In the genomic region with DNA sequence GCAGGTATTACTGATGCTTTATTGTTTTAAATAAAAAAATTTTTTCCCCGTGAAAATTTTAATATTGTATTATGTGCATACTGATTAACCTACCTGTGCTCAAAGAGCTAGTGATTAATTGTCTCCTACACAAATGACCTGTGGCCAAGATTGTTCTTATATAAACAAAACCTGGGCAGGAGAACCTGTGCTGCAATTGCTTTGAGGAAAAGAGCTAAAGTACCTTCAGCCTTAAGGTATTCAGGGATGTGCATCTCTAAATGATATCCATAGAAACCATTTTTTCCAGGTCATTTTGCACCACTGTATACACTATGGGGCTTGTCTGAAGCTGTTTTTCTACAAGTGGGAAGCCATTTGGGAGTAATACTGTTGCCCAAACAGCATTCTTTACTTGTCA, we compare ENCODE assay signal across 15 cellular contexts. TPM values are rescaled to one million over a fixed set of nuclear protein-coding genes. Genes with fewer than 3 reads are reported as not detected.
DNase-seq lines count a peak whose midpoint lies in the region; ATAC-seq and TF ChIP-seq lines count a peak whose summit lies in the region.
"Had no signal": no experiment of that assay in that cellular context is flagged by ENCODE, and none has a peak within 500 bp of the region (broad histone marks: within the 10 kb centered on the region; RNA-seq: fewer than 3 reads in every experiment).

No MANE protein-coding gene starts in this region.

- H3K4me1 Mint-ChIP-seq in activated T-helper 1 cell treated with anti-CD3 and anti-CD28 coated beads, Interleukin-12 subunit alpha, Interleukin-12 subunit beta, Interleukin-2, Interleukin-4 antibody, amounts not matched to agents 30 ng/mL and 10 ng/mL and 1 ng/mL, durations not matched to agents 14 hours and 24 hours and 36 hours (ENCODE audit: low read depth), result peaks cover 68% of the 10 kb centered on the region
- peaks cover 19 to 31% of the 10 kb centered on the region in 2 donors for H3K4me1 Mint-ChIP-seq in natural killer cell

- peaks cover 2% of the 10 kb centered on the region; the same call in 1 of the 2 replicates for H3K36me3 ChIP-seq in BJ (ENCODE audit: control insufficient read depth, insufficient read depth, low read length)
- H3K36me3 ChIP-seq: left ventricle myocardium inferior had no signal

- in situ Hi-C loops in G401 (cut with HindIII; ENCODE audit: low sequenced_read_pairs), result no loop called here

- no peak for TF ChIP-seq CTCF in BJ (IDR thresholded peaks at IDR 0.05; ENCODE audit: insufficient read depth, low read depth, low read length)
- no peak for TF ChIP-seq CTCF in natural killer cell (IDR thresholded peaks at IDR 0.05)

- no peaks in the 10 kb centered on the region for H3K27me3 ChIP-seq in BJ (ENCODE audit: control insufficient read depth, insufficient read depth, low read length)

- DNase-seq in BJ (ENCODE audit: low read depth) (no peak), G401 (ENCODE audit: low spot score) (peak; percentile 40), natural killer cell (no peak), 8988T (no peak), NCI-H2227 (lab: John Stamatoyannopoulos, UW; ENCODE audit: unreplicated experiment) (no peak), ecto neural progenitor cell (ENCODE audit: low spot score) (no peak)
- no peak for DNase-seq in activated T-helper 1 cell treated with anti-CD3 and anti-CD28 coated beads, Interleukin-12 subunit alpha, Interleukin-12 subunit beta, Interleukin-2, Interleukin-4 antibody, amounts not matched to agents 30 ng/mL and 10 ng/mL and 1 ng/mL, durations not matched to agents 14 hours and 24 hours and 36 hours (ENCODE audit: low spot score)
- DNase-seq: amniotic stem cell; head of caudate nucleus; left ventricle myocardium inferior; NCI-H1048; stimulated activated CD4-positive, alpha-beta T cell treated with anti-CD3 and anti-CD28 coated beads, Interleukin-4, amount 100 ng/mL, for 1 hour; stimulated activated naive CD4-positive, alpha-beta T cell treated with Interleukin-2 at 50 U/mL for 16 hours had no signal

- no peak for ATAC-seq in natural killer cell
- ATAC-seq in HG03521 (IDR thresholded peaks at IDR 0.05; ENCODE audit: unreplicated experiment), result no peak
- ATAC-seq: SK-N-SH treated with all-trans-retinoic acid at 6 μM for 48 hours had no signal

- H3K4me3 Mint-ChIP-seq in activated T-helper 1 cell treated with anti-CD3 and anti-CD28 coated beads, Interleukin-12 subunit alpha, Interleukin-12 subunit beta, Interleukin-2, Interleukin-4 antibody, amounts not matched to agents 30 ng/mL and 10 ng/mL and 1 ng/mL, durations not matched to agents 14 hours and 24 hours and 36 hours, result peak overlapping the region; percentile 73
- peak overlapping the region; percentile 93 for H3K4me3 Mint-ChIP-seq in natural killer cell

- peaks cover 6% of the 10 kb centered on the region for H3K27me3 Mint-ChIP-seq in activated T-helper 1 cell treated with anti-CD3 and anti-CD28 coated beads, Interleukin-12 subunit alpha, Interleukin-12 subunit beta, Interleukin-2, Interleukin-4 antibody, amounts not matched to agents 30 ng/mL and 10 ng/mL and 1 ng/mL, durations not matched to agents 14 hours and 24 hours and 36 hours (ENCODE audit: insufficient read depth)
- H3K27me3 Mint-ChIP-seq in natural killer cell (ENCODE audit: low read depth in 2 of 2), result peaks cover 3 to 20% of the 10 kb centered on the region in 2 donors

- peak overlapping the region; percentile 62 for H3K4me3 ChIP-seq in BJ (ENCODE audit: low read depth, low read length)

- POLR2A ChIA-PET in BJ (lab: Charles Lee), result no interaction called here

- intact Hi-C loops in activated T-helper 1 cell treated with anti-CD3 and anti-CD28 coated beads, Interleukin-12 subunit alpha, Interleukin-12 subunit beta, Interleukin-2, Interleukin-4 antibody, amounts not matched to agents 30 ng/mL and 10 ng/mL and 1 ng/mL, durations not matched to agents 14 hours and 24 hours and 36 hours (cut with micrococcal nuclease), result loop anchor here (5.0 to 10.0 kb wide), 4 partner anchors 395 to 1792 kb away; partner anchors contain the start of genes N4BP2L1 and PDS5B
- intact Hi-C loops in natural killer cell (cut with micrococcal nuclease), result loop anchor here (10.0 kb wide), 1 partner anchor 282 kb away; the partner anchor contains the start of genes BRCA2 and ZAR1L

- no peaks in the 10 kb centered on the region for H3K9me3 Mint-ChIP-seq in activated T-helper 1 cell treated with anti-CD3 and anti-CD28 coated beads, Interleukin-12 subunit alpha, Interleukin-12 subunit beta, Interleukin-2, Interleukin-4 antibody, amounts not matched to agents 30 ng/mL and 10 ng/mL and 1 ng/mL, durations not matched to agents 14 hours and 24 hours and 36 hours
- H3K9me3 Mint-ChIP-seq in natural killer cell, result no peaks in the 10 kb centered on the region

- H3K36me3 Mint-ChIP-seq in activated T-helper 1 cell treated with anti-CD3 and anti-CD28 coated beads, Interleukin-12 subunit alpha, Interleukin-12 subunit beta, Interleukin-2, Interleukin-4 antibody, amounts not matched to agents 30 ng/mL and 10 ng/mL and 1 ng/mL, durations not matched to agents 14 hours and 24 hours and 36 hours (ENCODE audit: low read depth), result no peaks in the 10 kb centered on the region
- no peaks in the 10 kb centered on the region for H3K36me3 Mint-ChIP-seq in natural killer cell

- CTCF ChIA-PET in BJ (lab: Yijun Ruan, JAX), result interaction anchor here (0.8 to 1.0 kb wide), 2 partner anchors 14 to 188 kb away, joined by 3 read pairs; no protein-coding TSS in a partner anchor

- no peak overlapping the region for H3K27ac Mint-ChIP-seq in activated T-helper 1 cell treated with anti-CD3 and anti-CD28 coated beads, Interleukin-12 subunit alpha, Interleukin-12 subunit beta, Interleukin-2, Interleukin-4 antibody, amounts not matched to agents 30 ng/mL and 10 ng/mL and 1 ng/mL, durations not matched to agents 14 hours and 24 hours and 36 hours
- no peak overlapping the region for H3K27ac Mint-ChIP-seq in natural killer cell

RNA-seq across cellular contexts. Expression of gene FRY, which starts 1.2 kb away (rescaled TPM):
- polyA plus RNA-seq in BJ (2011; rRNA removed), result 40.7 and 51.4 TPM in 2 replicates
- 110 and 117 TPM in 2 replicates for polyA minus RNA-seq in BJ (2011; rRNA and poly(A)+ RNA removed)
- total RNA-seq in G401 (2014; rRNA removed; shearing (Covaris generic)), result under 0.01 and 3.1 TPM in 2 replicates
- 2.4 and 3.2 TPM in 2 replicates for total RNA-seq in activated T-helper 1 cell treated with anti-CD3 and anti-CD28 coated beads, Interleukin-12 subunit alpha, Interleukin-12 subunit beta, Interleukin-2, Interleukin-4 antibody, amounts not matched to agents 30 ng/mL and 10 ng/mL and 1 ng/mL, durations not matched to agents 14 hours and 24 hours and 36 hours
- total RNA-seq in natural killer cell, result 10 to 100 TPM; 25.1 to 52.1 (median 27.4) TPM
